In genomic region chr21:28126521-28127317, GRCh38 we compare ENCODE assay signal across 19 cellular contexts.
DNase-seq lines count a peak whose midpoint lies in the region; TF ChIP-seq lines count a peak whose summit lies in the region.
"Had no signal": no experiment of that assay in that cellular context is flagged by ENCODE, and none has a peak within 500 bp of the region (broad histone marks: within the 10 kb centered on the region; RNA-seq: fewer than 3 reads in every experiment).

No MANE protein-coding gene starts in this region.

- TF ChIP-seq CTCF in vagina (IDR thresholded peaks at IDR 0.05) (no peak), coronary artery (IDR thresholded peaks at IDR 0.05) (no peak)

- no peak overlapping the region for H3K9ac ChIP-seq in adipocyte (ENCODE audit: low read length)
- H3K9ac ChIP-seq: SK-N-SH had no signal

- no peaks in the 10 kb centered on the region for H3K27me3 ChIP-seq in adipocyte (replicated peaks; ENCODE audit: control insufficient read depth, insufficient read depth, low read length)
- no peaks in the 10 kb centered on the region for H3K27me3 ChIP-seq in vagina

- H3K4me1 ChIP-seq in adipocyte (ENCODE audit: control insufficient read depth, insufficient read depth, low read length) (peaks cover 17% of the 10 kb centered on the region), vagina (no peaks in the 10 kb centered on the region)

- no peaks in the 10 kb centered on the region for H3K36me3 ChIP-seq in adipocyte (ENCODE audit: control insufficient read depth, insufficient read depth, low read length, severe bottlenecking)
- H3K36me3 ChIP-seq in vagina, result no peaks in the 10 kb centered on the region

- H3K9me3 ChIP-seq in adipocyte (ENCODE audit: control insufficient read depth, low read length) (no peaks in the 10 kb centered on the region), vagina (peaks cover 10% of the 10 kb centered on the region)
- H3K9me3 ChIP-seq: SK-N-SH had no signal

- peak overlapping the region; percentile 17 for H3K27ac ChIP-seq in vagina
- peak overlapping the region in 1 of 2 donors; percentile 5 for H3K27ac ChIP-seq in coronary artery
- H3K27ac ChIP-seq: C4-2B had no signal

- intact Hi-C loops in vagina (cut with DNase I), result no loop called here

- peak overlapping the region; percentile 13 for H3K4me3 ChIP-seq in adipocyte (ENCODE audit: low read length)
- no peak overlapping the region for H3K4me3 ChIP-seq in vagina
- H3K4me3 ChIP-seq in coronary artery, result no peak overlapping the region

- no peak for TF ChIP-seq POLR2A in vagina (IDR thresholded peaks at IDR 0.05)

- DNase-seq in NCI-H446 (lab: John Stamatoyannopoulos, UW), result peak; percentile 51 to 63
- DNase-seq in adipocyte (ENCODE audit: low read depth), result no peak
- peak; percentile 24 for DNase-seq in fibroblast of the conjunctiva (ENCODE audit: low read depth)
- no peak for DNase-seq in vagina (ENCODE audit: extremely low spot score in 2 of 2)
- no peak for DNase-seq in coronary artery (ENCODE audit: low spot score)
- no peak for DNase-seq in NCI-H345 (lab: John Stamatoyannopoulos, UW)
- DNase-seq in NCI-H345 treated with DMSO at 0.1 percent for 48 hours (lab: John Stamatoyannopoulos, UW; ENCODE audit: unreplicated experiment), result no peak
- DNase-seq: ACHN; AML-193; DMS79; NCI-H1048; NCI-H1436; NCI-H1930; NCI-H226; NCI-H69; NK-92 treated with Interleukin-12 subunit alpha and Interleukin-12 subunit beta, amount 100 ng/mL, for 24 hours; SHP77; SK-N-SH had no signal

Comparison
In these comparisons a context has a peak if more than half of its experiments do, and no peak if none do; other contexts are left out.
1. DNase-seq: peak in NCI-H446 (2 of 2) and fibroblast of the conjunctiva (single experiment); none in adipocyte (single experiment), vagina (0 of 2), coronary artery (single experiment), NCI-H345 (single experiment) and NCI-H345 treated with DMSO at 0.1 percent for 48 hours (single experiment).